1 cellular context compared by ENCODE assay signal in genomic region chr1:154616659-154617345, GRCh38.
TF ChIP-seq lines count a peak whose summit lies in the region.

No MANE protein-coding gene starts in this region.

TF ChIP-seq in K562, 482 proteins besides CTCF, POLR2A, EP300 and RAD21 (continued from another document and continues in another):
- no peak for TF ChIP-seq FOXP4 (CRISPR knock-in tag; IDR thresholded peaks at IDR 0.05; ENCODE audit: borderline replicate concordance)
- TF ChIP-seq ZEB2 (IDR thresholded peaks at IDR 0.05): no peak
- no peak for TF ChIP-seq SMAD4 (CRISPR knock-in tag; conservative IDR thresholded peaks at IDR 0.05)
- no peak for TF ChIP-seq SREBF1 (IDR thresholded peaks at IDR 0.05; ENCODE audit: borderline replicate concordance, low read depth, low read length)
- no peak for TF ChIP-seq ZSCAN32 (CRISPR knock-in tag; IDR thresholded peaks at IDR 0.05)
- peak; percentile 70 for TF ChIP-seq CBFA2T3 (IDR thresholded peaks at IDR 0.05)
- 0 out of 2 replicates have a peak, but pooled peaks have one; percentile 22 for TF ChIP-seq TEAD4 (IDR thresholded peaks at IDR 0.05; ENCODE audit: low read length)
- TF ChIP-seq TEAD4 (CRISPR knock-in tag; IDR thresholded peaks at IDR 0.05; ENCODE audit: borderline replicate concordance): no peak
- TF ChIP-seq SP1 (CRISPR knock-in tag; IDR thresholded peaks at IDR 0.05): no peak
- no peak for TF ChIP-seq TBP (optimal IDR thresholded peaks at IDR 0.05; ENCODE audit: low read depth, low read length)
- TF ChIP-seq NFXL1 (CRISPR knock-in tag; IDR thresholded peaks at IDR 0.05): no peak
- no peak for TF ChIP-seq ZBTB26 (CRISPR knock-in tag; IDR thresholded peaks at IDR 0.05)
- peak; percentile 73; the same call in 1 of the 2 replicates for TF ChIP-seq ZNF395 (CRISPR knock-in tag; IDR thresholded peaks at IDR 0.05)
- TF ChIP-seq MAFF (IDR thresholded peaks at IDR 0.05; ENCODE audit: low read length): peak; percentile 38; the same call in 1 of the 2 replicates
- TF ChIP-seq ZNF3 (CRISPR knock-in tag; IDR thresholded peaks at IDR 0.05): no peak
- no peak for TF ChIP-seq ZNF134 (CRISPR knock-in tag; conservative IDR thresholded peaks at IDR 0.05)
- no peak for TF ChIP-seq TRIM25 (IDR thresholded peaks at IDR 0.05; ENCODE audit: borderline replicate concordance)
- no peak for TF ChIP-seq CREB3L1 (IDR thresholded peaks at IDR 0.05; ENCODE audit: borderline replicate concordance, low read depth)
- TF ChIP-seq SMARCB1 (IDR thresholded peaks at IDR 0.05; ENCODE audit: insufficient read length, low read depth): no peak
- no peak for TF ChIP-seq U2AF2 (optimal IDR thresholded peaks at IDR 0.05; ENCODE audit: low read depth, low read length)
- TF ChIP-seq ZNF639 (CRISPR knock-in tag; conservative IDR thresholded peaks at IDR 0.05 in 1 of 2, IDR thresholded peaks at IDR 0.05 in 1 of 2): peak in 1 of 2 experiments; percentile 65; a peak in 2 of 4 replicates
- TF ChIP-seq FOSL1 (tag; conservative IDR thresholded peaks at IDR 0.05): peak; percentile 96
- TF ChIP-seq USF1 (CRISPR knock-in tag; IDR thresholded peaks at IDR 0.05): no peak
- no peak for TF ChIP-seq RBM15 (IDR thresholded peaks at IDR 0.05; ENCODE audit: insufficient read depth, low read length)
- TF ChIP-seq ATF3 (IDR thresholded peaks at IDR 0.05): peak; percentile 38; the same call in 1 of the 2 replicates
- TF ChIP-seq ATF3 (CRISPR knock-in tag; conservative IDR thresholded peaks at IDR 0.05): no peak
- no peak for TF ChIP-seq FOS (IDR thresholded peaks at IDR 0.05; ENCODE audit: extremely low read depth, insufficient read length)
- no peak for TF ChIP-seq JUN (IDR thresholded peaks at IDR 0.05; ENCODE audit: borderline replicate concordance, low read depth, low read length)
- TF ChIP-seq JUN (CRISPR knock-in tag; IDR thresholded peaks at IDR 0.05; ENCODE audit: borderline replicate concordance): no peak
- no peak for TF ChIP-seq CREB1 (IDR thresholded peaks at IDR 0.05)
- no peak for TF ChIP-seq CREB1 (CRISPR knock-in tag; IDR thresholded peaks at IDR 0.05)
- TF ChIP-seq ZBTB49 (CRISPR knock-in tag; IDR thresholded peaks at IDR 0.05; ENCODE audit: borderline replicate concordance): no peak
- no peak for TF ChIP-seq MECOM (CRISPR knock-in tag; IDR thresholded peaks at IDR 0.05)
- TF ChIP-seq HMG20A (CRISPR knock-in tag; conservative IDR thresholded peaks at IDR 0.05): no peak
- TF ChIP-seq RBFOX2 (IDR thresholded peaks at IDR 0.05; ENCODE audit: low read depth, low read length): no peak
- no peak for TF ChIP-seq KDM4B (IDR thresholded peaks at IDR 0.05; ENCODE audit: borderline replicate concordance in 2 of 2, low read depth in 1 of 2)
- TF ChIP-seq TAF1 (IDR thresholded peaks at IDR 0.05; ENCODE audit: control insufficient read depth, extremely low read depth, insufficient read depth, low read length, severe bottlenecking): no peak
- TF ChIP-seq KLF13 (tag; IDR thresholded peaks at IDR 0.05; ENCODE audit: borderline replicate concordance, low read depth): no peak
- no peak for TF ChIP-seq CBX5 (IDR thresholded peaks at IDR 0.05; ENCODE audit: borderline replicate concordance, low read depth)
- TF ChIP-seq ZNF551 (CRISPR knock-in tag; IDR thresholded peaks at IDR 0.05): no peak
- TF ChIP-seq MXD1 (CRISPR knock-in tag; IDR thresholded peaks at IDR 0.05; ENCODE audit: borderline replicate concordance, poor library complexity, severe bottlenecking): no peak
- no peak for TF ChIP-seq TEAD1 (CRISPR knock-in tag; IDR thresholded peaks at IDR 0.05)
- TF ChIP-seq E2F3 (CRISPR knock-in tag; IDR thresholded peaks at IDR 0.05): no peak
- TF ChIP-seq GABPB2 (CRISPR knock-in tag; conservative IDR thresholded peaks at IDR 0.05): no peak
- no peak for TF ChIP-seq HCFC1 (IDR thresholded peaks at IDR 0.05; ENCODE audit: low read depth, low read length)
- TF ChIP-seq SLC30A9 (CRISPR knock-in tag; IDR thresholded peaks at IDR 0.05): no peak
- TF ChIP-seq TFAM (CRISPR knock-in tag; conservative IDR thresholded peaks at IDR 0.05): no peak
- no peak for TF ChIP-seq ZNF830 (CRISPR knock-in tag; IDR thresholded peaks at IDR 0.05)
- TF ChIP-seq U2AF1 (optimal IDR thresholded peaks at IDR 0.05; ENCODE audit: low read depth, low read length): no peak
- TF ChIP-seq ZNF175 (CRISPR knock-in tag; IDR thresholded peaks at IDR 0.05; ENCODE audit: low read depth): no peak
- no peak for TF ChIP-seq ZNF146 (CRISPR knock-in tag; IDR thresholded peaks at IDR 0.05; ENCODE audit: unreplicated experiment)
- TF ChIP-seq HOXB6 (CRISPR knock-in tag; IDR thresholded peaks at IDR 0.05; ENCODE audit: borderline replicate concordance): no peak
- no peak for TF ChIP-seq MNT (conservative IDR thresholded peaks at IDR 0.05)
- no peak for TF ChIP-seq STAT5A (IDR thresholded peaks at IDR 0.05; ENCODE audit: borderline replicate concordance, low read length)
- TF ChIP-seq SREBF2 (CRISPR knock-in tag; IDR thresholded peaks at IDR 0.05): no peak
- TF ChIP-seq NR2C2 (CRISPR knock-in tag; IDR thresholded peaks at IDR 0.05): no peak
- TF ChIP-seq NR2C2 (tag; IDR thresholded peaks at IDR 0.05): no peak
- no peak for TF ChIP-seq EWSR1 (IDR thresholded peaks at IDR 0.05; ENCODE audit: borderline replicate concordance, low read depth, partially characterized antibody)
